ENCODE assay signal across 1 cellular context in the genomic region with DNA sequence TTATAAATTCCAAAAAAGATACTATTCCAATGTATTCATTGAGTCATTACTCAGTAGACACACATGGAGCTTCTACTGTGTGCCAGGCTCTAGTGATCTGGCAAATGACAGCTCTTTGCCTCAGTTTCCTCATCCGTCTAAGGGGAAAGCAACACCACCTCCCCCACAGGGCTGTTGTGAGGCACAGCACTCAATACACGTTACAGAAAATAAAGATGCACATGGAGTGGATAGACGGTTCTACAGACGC.
TF ChIP-seq lines count a peak whose summit lies in the region.

No MANE protein-coding gene starts in this region.

TF ChIP-seq in A549, 52 proteins besides CTCF, POLR2A, EP300 and RAD21 (continued from another document):
- TF ChIP-seq, protein P1, sequence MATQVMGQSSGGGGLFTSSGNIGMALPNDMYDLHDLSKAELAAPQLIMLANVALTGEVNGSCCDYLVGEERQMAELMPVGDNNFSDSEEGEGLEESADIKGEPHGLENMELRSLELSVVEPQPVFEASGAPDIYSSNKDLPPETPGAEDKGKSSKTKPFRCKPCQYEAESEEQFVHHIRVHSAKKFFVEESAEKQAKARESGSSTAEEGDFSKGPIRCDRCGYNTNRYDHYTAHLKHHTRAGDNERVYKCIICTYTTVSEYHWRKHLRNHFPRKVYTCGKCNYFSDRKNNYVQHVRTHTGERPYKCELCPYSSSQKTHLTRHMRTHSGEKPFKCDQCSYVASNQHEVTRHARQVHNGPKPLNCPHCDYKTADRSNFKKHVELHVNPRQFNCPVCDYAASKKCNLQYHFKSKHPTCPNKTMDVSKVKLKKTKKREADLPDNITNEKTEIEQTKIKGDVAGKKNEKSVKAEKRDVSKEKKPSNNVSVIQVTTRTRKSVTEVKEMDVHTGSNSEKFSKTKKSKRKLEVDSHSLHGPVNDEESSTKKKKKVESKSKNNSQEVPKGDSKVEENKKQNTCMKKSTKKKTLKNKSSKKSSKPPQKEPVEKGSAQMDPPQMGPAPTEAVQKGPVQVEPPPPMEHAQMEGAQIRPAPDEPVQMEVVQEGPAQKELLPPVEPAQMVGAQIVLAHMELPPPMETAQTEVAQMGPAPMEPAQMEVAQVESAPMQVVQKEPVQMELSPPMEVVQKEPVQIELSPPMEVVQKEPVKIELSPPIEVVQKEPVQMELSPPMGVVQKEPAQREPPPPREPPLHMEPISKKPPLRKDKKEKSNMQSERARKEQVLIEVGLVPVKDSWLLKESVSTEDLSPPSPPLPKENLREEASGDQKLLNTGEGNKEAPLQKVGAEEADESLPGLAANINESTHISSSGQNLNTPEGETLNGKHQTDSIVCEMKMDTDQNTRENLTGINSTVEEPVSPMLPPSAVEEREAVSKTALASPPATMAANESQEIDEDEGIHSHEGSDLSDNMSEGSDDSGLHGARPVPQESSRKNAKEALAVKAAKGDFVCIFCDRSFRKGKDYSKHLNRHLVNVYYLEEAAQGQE (IDR thresholded peaks at IDR 0.05): no peak
- TF ChIP-seq, protein P2, sequence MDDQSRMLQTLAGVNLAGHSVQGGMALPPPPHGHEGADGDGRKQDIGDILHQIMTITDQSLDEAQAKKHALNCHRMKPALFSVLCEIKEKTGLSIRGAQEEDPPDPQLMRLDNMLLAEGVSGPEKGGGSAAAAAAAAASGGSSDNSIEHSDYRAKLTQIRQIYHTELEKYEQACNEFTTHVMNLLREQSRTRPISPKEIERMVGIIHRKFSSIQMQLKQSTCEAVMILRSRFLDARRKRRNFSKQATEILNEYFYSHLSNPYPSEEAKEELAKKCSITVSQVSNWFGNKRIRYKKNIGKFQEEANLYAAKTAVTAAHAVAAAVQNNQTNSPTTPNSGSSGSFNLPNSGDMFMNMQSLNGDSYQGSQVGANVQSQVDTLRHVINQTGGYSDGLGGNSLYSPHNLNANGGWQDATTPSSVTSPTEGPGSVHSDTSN (IDR thresholded peaks at IDR 0.05): no peak
- TF ChIP-seq HOXA7 (CRISPR knock-in tag; IDR thresholded peaks at IDR 0.05): peak; percentile 88; the same call in 1 of the 2 replicates
- peak; percentile 98 for TF ChIP-seq HOXB13 (CRISPR knock-in tag; IDR thresholded peaks at IDR 0.05; ENCODE audit: low read depth)
- no peak for TF ChIP-seq POLR2AphosphoS2 (conservative IDR thresholded peaks at IDR 0.05; ENCODE audit: low read length)
- TF ChIP-seq, protein P3, sequence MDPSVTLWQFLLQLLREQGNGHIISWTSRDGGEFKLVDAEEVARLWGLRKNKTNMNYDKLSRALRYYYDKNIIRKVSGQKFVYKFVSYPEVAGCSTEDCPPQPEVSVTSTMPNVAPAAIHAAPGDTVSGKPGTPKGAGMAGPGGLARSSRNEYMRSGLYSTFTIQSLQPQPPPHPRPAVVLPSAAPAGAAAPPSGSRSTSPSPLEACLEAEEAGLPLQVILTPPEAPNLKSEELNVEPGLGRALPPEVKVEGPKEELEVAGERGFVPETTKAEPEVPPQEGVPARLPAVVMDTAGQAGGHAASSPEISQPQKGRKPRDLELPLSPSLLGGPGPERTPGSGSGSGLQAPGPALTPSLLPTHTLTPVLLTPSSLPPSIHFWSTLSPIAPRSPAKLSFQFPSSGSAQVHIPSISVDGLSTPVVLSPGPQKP (IDR thresholded peaks at IDR 0.05; ENCODE audit: low read depth, low read length): no peak
- no peak; the same call in 1 of the 2 replicates for TF ChIP-seq FOXS1 (CRISPR knock-in tag; IDR thresholded peaks at IDR 0.05)
- no peak for TF ChIP-seq RFX5 (IDR thresholded peaks at IDR 0.05)
- TF ChIP-seq, protein P4, sequence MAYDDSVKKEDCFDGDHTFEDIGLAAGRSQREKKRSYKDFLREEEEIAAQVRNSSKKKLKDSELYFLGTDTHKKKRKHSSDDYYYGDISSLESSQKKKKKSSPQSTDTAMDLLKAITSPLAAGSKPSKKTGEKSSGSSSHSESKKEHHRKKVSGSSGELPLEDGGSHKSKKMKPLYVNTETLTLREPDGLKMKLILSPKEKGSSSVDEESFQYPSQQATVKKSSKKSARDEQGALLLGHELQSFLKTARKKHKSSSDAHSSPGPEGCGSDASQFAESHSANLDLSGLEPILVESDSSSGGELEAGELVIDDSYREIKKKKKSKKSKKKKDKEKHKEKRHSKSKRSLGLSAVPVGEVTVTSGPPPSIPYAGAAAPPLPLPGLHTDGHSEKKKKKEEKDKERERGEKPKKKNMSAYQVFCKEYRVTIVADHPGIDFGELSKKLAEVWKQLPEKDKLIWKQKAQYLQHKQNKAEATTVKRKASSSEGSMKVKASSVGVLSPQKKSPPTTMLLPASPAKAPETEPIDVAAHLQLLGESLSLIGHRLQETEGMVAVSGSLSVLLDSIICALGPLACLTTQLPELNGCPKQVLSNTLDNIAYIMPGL (CRISPR knock-in tag; IDR thresholded peaks at IDR 0.05; ENCODE audit: borderline replicate concordance): peak; percentile 80; the same call in 1 of the 2 replicates
- TF ChIP-seq KDM1A (IDR thresholded peaks at IDR 0.05; ENCODE audit: low read depth): 0 out of 2 replicates have a peak, but pooled peaks have one; percentile 39
- no peak for TF ChIP-seq CBX2 (IDR thresholded peaks at IDR 0.05; ENCODE audit: borderline replicate concordance, low read depth)
- no peak for TF ChIP-seq FOSL2 (IDR thresholded peaks at IDR 0.05)
- TF ChIP-seq FOSL2 (CRISPR knock-in tag; IDR thresholded peaks at IDR 0.05): no peak
- no peak for TF ChIP-seq CHD2 (IDR thresholded peaks at IDR 0.05; ENCODE audit: low read length, partially characterized antibody)
- TF ChIP-seq SMC3 (IDR thresholded peaks at IDR 0.05): no peak
- peak; percentile 95; the same call in 1 of the 2 replicates for TF ChIP-seq HOXB5 (CRISPR knock-in tag; IDR thresholded peaks at IDR 0.05)
- no peak for TF ChIP-seq NPAS2 (CRISPR knock-in tag; IDR thresholded peaks at IDR 0.05; ENCODE audit: borderline replicate concordance)
- no peak for TF ChIP-seq CBX8 (IDR thresholded peaks at IDR 0.05)
- TF ChIP-seq, protein P5, sequence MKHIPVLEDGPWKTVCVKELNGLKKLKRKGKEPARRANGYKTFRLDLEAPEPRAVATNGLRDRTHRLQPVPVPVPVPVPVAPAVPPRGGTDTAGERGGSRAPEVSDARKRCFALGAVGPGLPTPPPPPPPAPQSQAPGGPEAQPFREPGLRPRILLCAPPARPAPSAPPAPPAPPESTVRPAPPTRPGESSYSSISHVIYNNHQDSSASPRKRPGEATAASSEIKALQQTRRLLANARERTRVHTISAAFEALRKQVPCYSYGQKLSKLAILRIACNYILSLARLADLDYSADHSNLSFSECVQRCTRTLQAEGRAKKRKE (CRISPR knock-in tag; IDR thresholded peaks at IDR 0.05; ENCODE audit: low read depth): peak; percentile 96
